ENCODE assay signal across 12 cellular contexts in genomic region chr12:84079621-84080020, GRCh38.
"Had no signal": no experiment of that assay in that cellular context is flagged by ENCODE, and none has a peak within 500 bp of the region (broad histone marks: within the 10 kb centered on the region; RNA-seq: fewer than 3 reads in every experiment).

No MANE protein-coding gene starts in this region.

- H3K9me3 ChIP-seq: esophagus squamous epithelium, right lobe of liver, thoracic aorta had no signal

- DNase-seq: activated CD4-positive, alpha-beta T cell treated with anti-CD3 and anti-CD28 coated beads, Interleukin-2, amount 50 U/mL, for 48 hours; activated naive CD4-positive, alpha-beta T cell treated with anti-CD3 and anti-CD28 coated beads, Interleukin-2, amount 10 ng/mL, durations not matched to agents 7 days and 5 days; central memory CD4-positive, alpha-beta T cell; cortex of kidney; effector CD4-positive, alpha-beta T cell; esophagus squamous epithelium; glutamatergic neuron; right lobe of liver; T-helper 17 cell; WERI-Rb-1 had no signal

- H3K4me3 ChIP-seq: esophagus squamous epithelium, right lobe of liver, smooth muscle cell, thoracic aorta had no signal

- H3K4me2 ChIP-seq: smooth muscle cell had no signal

- ATAC-seq: right lobe of liver, T-helper 17 cell had no signal

- H3K4me1 ChIP-seq: esophagus squamous epithelium, right lobe of liver had no signal

- H3K27ac ChIP-seq: esophagus squamous epithelium, right lobe of liver, thoracic aorta, WERI-Rb-1 had no signal

- H3K36me3 ChIP-seq: esophagus squamous epithelium, right lobe of liver, thoracic aorta, WERI-Rb-1 had no signal

- H3K27me3 ChIP-seq: esophagus squamous epithelium, right lobe of liver had no signal
